17 cellular contexts compared by ENCODE assay signal in the genomic region with DNA sequence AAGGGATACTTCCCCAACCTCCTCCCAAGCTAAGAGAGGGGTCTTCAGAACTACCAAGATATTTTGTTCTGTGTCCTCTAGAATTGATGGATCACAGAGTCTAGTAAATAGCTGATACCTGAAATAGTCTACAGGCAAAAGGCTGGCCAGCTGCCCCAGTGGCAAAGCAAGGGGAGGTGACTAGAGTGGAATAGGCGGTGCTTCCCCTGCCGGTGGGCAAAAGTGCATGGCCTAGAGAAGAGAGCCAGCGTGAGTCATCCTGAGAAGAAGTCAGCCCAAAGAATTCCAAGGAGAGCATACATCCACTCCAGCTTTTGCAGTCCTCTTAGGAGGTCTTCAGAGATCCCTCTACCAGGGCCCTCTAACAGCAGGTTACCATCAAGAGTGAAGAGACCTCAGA. TPM values are rescaled to one million over a fixed set of nuclear protein-coding genes. Genes with fewer than 3 reads are reported as not detected.
DNase-seq lines count a peak whose midpoint lies in the region; ATAC-seq and TF ChIP-seq lines count a peak whose summit lies in the region.
"Had no signal": no experiment of that assay in that cellular context is flagged by ENCODE, and none has a peak within 500 bp of the region (broad histone marks: within the 10 kb centered on the region; RNA-seq: fewer than 3 reads in every experiment).

No MANE protein-coding gene starts in this region.

- H3K4me1 ChIP-seq in left ventricle myocardium inferior: no peaks in the 10 kb centered on the region
- H3K4me1 ChIP-seq: parathyroid adenoma had no signal

- H3K4me3 ChIP-seq in left ventricle myocardium inferior: no peak overlapping the region

- no peaks in the 10 kb centered on the region for H3K27me3 ChIP-seq in left ventricle myocardium inferior (ENCODE audit: low read depth)

- no peaks in the 10 kb centered on the region for H3K36me3 ChIP-seq in left ventricle myocardium inferior

- H3K27ac ChIP-seq in left ventricle myocardium inferior (replicated peaks): no peak overlapping the region
- H3K27ac ChIP-seq: parathyroid adenoma had no signal

- DNase-seq in EL (peak; percentile 68), HPDE6-E6E7 (ENCODE audit: extremely low spot score) (peak; percentile 11), T1000 (lab: John Stamatoyannopoulos, UW) (peak; percentile 15), myocyte (ENCODE audit: low read depth) (peak; percentile 13), left ventricle myocardium inferior (no peak), Kasumi-1 (lab: John Stamatoyannopoulos, UW) (no peak)
- DNase-seq: activated CD4-positive, alpha-beta T cell treated with anti-CD3 and anti-CD28 coated beads, Interleukin-2, amount 50 U/mL, for 1 hour; aorta; KG1; naive thymus-derived CD8-positive, alpha-beta T cell; OCI-M1; SK-N-SH had no signal

- intact Hi-C loops in left ventricle myocardium inferior (cut with micrococcal nuclease): no loop called here

- no peak for ATAC-seq in GM18861 (IDR thresholded peaks at IDR 0.05; ENCODE audit: unreplicated experiment)
- ATAC-seq: naive thymus-derived CD8-positive, alpha-beta T cell had no signal

- no peak for TF ChIP-seq CTCF in left ventricle myocardium inferior (IDR thresholded peaks at IDR 0.05; ENCODE audit: borderline replicate concordance)

- H3K9me3 ChIP-seq in left ventricle myocardium inferior (replicated peaks): no peaks in the 10 kb centered on the region
- H3K9me3 ChIP-seq: SK-N-SH had no signal

RNA-seq across cellular contexts. Expression of a gene that starts 14.7 kb away (rescaled TPM):
- total RNA-seq in myocyte (not detected in 2 replicates), left ventricle myocardium inferior (not detected)
- not detected for polyA plus RNA-seq in myocyte (2012)
- total RNA-seq: aorta; cerebellum; naive thymus-derived CD8-positive, alpha-beta T cell; urinary bladder had no signal
- polyA plus RNA-seq: keratinocyte; naive thymus-derived CD8-positive, alpha-beta T cell; SK-N-SH; urinary bladder had no signal

RNA-seq across cellular contexts. Expression of a gene that starts 23.1 kb away (rescaled TPM):
- total RNA-seq in myocyte (not detected in 2 replicates), left ventricle myocardium inferior (not detected)
- not detected for polyA plus RNA-seq in myocyte (2012)
- total RNA-seq: aorta; naive thymus-derived CD8-positive, alpha-beta T cell; urinary bladder had no signal
- polyA plus RNA-seq: aorta; keratinocyte; naive thymus-derived CD8-positive, alpha-beta T cell; SK-N-SH; urinary bladder had no signal

RNA-seq across cellular contexts. Expression of a gene that starts 30.4 kb away (rescaled TPM):
- total RNA-seq in myocyte (not detected in 2 replicates), left ventricle myocardium inferior (not detected)
- not detected for polyA plus RNA-seq in myocyte (2012)
- total RNA-seq: cerebellum, urinary bladder had no signal
- polyA plus RNA-seq: SK-N-SH had no signal

RNA-seq across cellular contexts. Expression of a gene that starts 55.3 kb away (rescaled TPM):
- total RNA-seq in myocyte (not detected in 2 replicates), left ventricle myocardium inferior (0.41 TPM)
- not detected for polyA plus RNA-seq in myocyte (2012)
- polyA plus RNA-seq: SK-N-SH had no signal

Comparison
In these comparisons a context has a peak if more than half of its experiments do, and no peak if none do; other contexts are left out.
1. DNase-seq: peak in EL (single experiment), HPDE6-E6E7 (single experiment), T1000 (single experiment) and myocyte (single experiment); none in left ventricle myocardium inferior (single experiment) and Kasumi-1 (0 of 2).